In the genomic region with DNA sequence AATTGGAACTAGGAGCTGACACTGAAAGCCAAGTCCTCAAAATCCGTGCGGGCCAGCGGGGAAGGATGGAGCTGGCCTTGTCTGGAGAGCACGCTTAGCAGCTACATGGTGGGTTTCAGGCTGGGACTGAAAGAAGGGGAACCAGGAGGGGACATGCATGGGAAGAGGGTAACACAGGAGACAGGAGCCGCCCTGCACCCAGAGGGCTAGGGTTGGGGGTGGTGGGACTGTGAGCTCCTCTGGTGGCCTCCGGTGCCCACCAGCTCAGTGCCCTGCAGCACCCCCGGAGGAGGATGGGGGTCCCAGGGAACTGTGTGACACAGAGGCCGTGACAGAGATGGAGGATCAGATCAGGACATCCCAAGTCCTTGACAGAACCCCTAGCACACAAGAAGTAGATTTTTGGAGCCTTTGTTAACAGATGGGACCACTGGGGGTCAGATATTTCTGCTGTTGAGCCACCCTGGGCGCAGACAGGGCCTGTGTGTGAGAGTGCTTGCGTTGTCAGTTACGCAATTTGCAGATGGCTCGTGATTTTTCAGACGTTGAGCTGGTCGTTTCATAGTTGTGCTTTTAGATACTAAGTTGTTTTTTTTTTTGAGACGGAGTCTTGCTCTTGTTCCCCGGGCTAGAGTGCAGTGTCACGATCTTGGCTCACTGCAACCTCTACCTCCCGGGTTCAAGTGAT, we compare ENCODE assay signal across 14 cellular contexts. TPM values are rescaled to one million over a fixed set of nuclear protein-coding genes. Genes with fewer than 3 reads are reported as not detected.
DNase-seq lines count a peak whose midpoint lies in the region; ATAC-seq and TF ChIP-seq lines count a peak whose summit lies in the region.
"Had no signal": no experiment of that assay in that cellular context is flagged by ENCODE, and none has a peak within 500 bp of the region (broad histone marks: within the 10 kb centered on the region; RNA-seq: fewer than 3 reads in every experiment).

No MANE protein-coding gene starts in this region.

- H3K27ac Mint-ChIP-seq in brain = peak overlapping the region in 4 of 5 experiments; percentile 1 to 64 (median 8)
- H3K27ac Mint-ChIP-seq: activated naive CD8-positive, alpha-beta T cell treated with anti-CD3 and anti-CD28 coated beads for 36 hours had no signal

- peaks cover 0 to 4% (median 0%) of the 10 kb centered on the region in 5 experiments for H3K9me3 Mint-ChIP-seq in brain
- H3K9me3 Mint-ChIP-seq: activated naive CD8-positive, alpha-beta T cell treated with anti-CD3 and anti-CD28 coated beads for 36 hours had no signal

- no peaks in the 10 kb centered on the region for H3K4me1 ChIP-seq in right lobe of liver
- peaks cover 0 to 37% (median 16%) of the 10 kb centered on the region in 4 donors for H3K4me1 ChIP-seq in tibial nerve

- peak; percentile 10 for TF ChIP-seq CTCF in NB4 (IDR thresholded peaks at IDR 0.05; ENCODE audit: low read depth, low read length)
- no peak for TF ChIP-seq CTCF in brain (conservative IDR thresholded peaks at IDR 0.05)
- no peak for TF ChIP-seq CTCF in right lobe of liver (IDR thresholded peaks at IDR 0.05)
- TF ChIP-seq CTCF in tibial nerve (IDR thresholded peaks at IDR 0.05) = no peak

- 38% methylated on average over 10 of the region's 18 CpGs for WGBS in right lobe of liver (ENCODE audit: insufficient coverage, low coverage, low lambda C conversion rate, missing lambda C conversion rate)
- 76 to 78% methylated on average over 18 of the region's 18 CpGs for WGBS in tibial nerve, 2 donors

- TF ChIP-seq EP300 in tibial nerve (IDR thresholded peaks at IDR 0.05) = peak; percentile 64 to 72

- intact Hi-C loops in right lobe of liver (cut with DNase I) = no loop called here

- TF ChIP-seq POLR2A in NB4 (IDR thresholded peaks at IDR 0.05; ENCODE audit: extremely low read depth, insufficient read length) (no peak), right lobe of liver (IDR thresholded peaks at IDR 0.05) (no peak), tibial nerve (IDR thresholded peaks at IDR 0.05) (no peak)

- ATAC-seq in right lobe of liver (peak; percentile 35 to 69 (median 56)), GM19395 (IDR thresholded peaks at IDR 0.05; ENCODE audit: unreplicated experiment) (no peak), HG02610 (IDR thresholded peaks at IDR 0.05; ENCODE audit: unreplicated experiment) (no peak)

- H3K27ac ChIP-seq in right lobe of liver (peak overlapping the region in 1 of 3 donors; percentile 16), tibial nerve (peak overlapping the region in 2 of 4 donors; percentile 63 to 74)
- H3K27ac ChIP-seq: colonic mucosa had no signal

- H3K36me3 ChIP-seq in right lobe of liver (no peaks in the 10 kb centered on the region), tibial nerve (no peaks in the 10 kb centered on the region)
- H3K36me3 ChIP-seq: colonic mucosa, sigmoid colon had no signal

- DNase-seq in NB4 (ENCODE audit: low read depth) = peak; percentile 91
- peak in 1 of 3 donors; percentile 48 for DNase-seq in right lobe of liver
- DNase-seq in tibial nerve (ENCODE audit: low spot score in 2 of 2) = peak in 1 of 2 donors; percentile 74
- no peak for DNase-seq in NCI-H2107 treated with DMSO at 0.1 percent for 48 hours (lab: John Stamatoyannopoulos, UW; ENCODE audit: unreplicated experiment)
- no peak for DNase-seq in stimulated activated CD4-positive, alpha-beta T cell treated with anti-CD3 and anti-CD28 coated beads, Interleukin-2, amount 100 ng/mL, for 24 hours
- DNase-seq: activated naive CD8-positive, alpha-beta T cell treated with anti-CD3 and anti-CD28 coated beads for 36 hours; colonic mucosa; NCI-H187; NCI-H748 treated with DMSO at 0.1 percent for 48 hours; SHP77; sigmoid colon had no signal

- H3K4me1 Mint-ChIP-seq in brain = peaks cover 6% of the 10 kb centered on the region

- no peak overlapping the region for H3K4me3 Mint-ChIP-seq in brain
- H3K4me3 Mint-ChIP-seq: activated naive CD8-positive, alpha-beta T cell treated with anti-CD3 and anti-CD28 coated beads for 36 hours had no signal

- H3K36me3 Mint-ChIP-seq in brain = peaks cover 3% of the 10 kb centered on the region
- H3K36me3 Mint-ChIP-seq: activated naive CD8-positive, alpha-beta T cell treated with anti-CD3 and anti-CD28 coated beads for 36 hours had no signal

- peaks cover 4% of the 10 kb centered on the region for H3K27me3 Mint-ChIP-seq in brain

- H3K9me3 ChIP-seq in right lobe of liver = no peaks in the 10 kb centered on the region
- no peaks in the 10 kb centered on the region for H3K9me3 ChIP-seq in tibial nerve
- H3K9me3 ChIP-seq: colonic mucosa, sigmoid colon had no signal

- H3K4me3 ChIP-seq in NB4 (ENCODE audit: low read depth, low read length) = peak overlapping the region; percentile 29
- H3K4me3 ChIP-seq in right lobe of liver = no peak overlapping the region
- no peak overlapping the region for H3K4me3 ChIP-seq in tibial nerve
- H3K4me3 ChIP-seq: colonic mucosa, sigmoid colon had no signal

- H3K27me3 ChIP-seq in right lobe of liver (no peaks in the 10 kb centered on the region), tibial nerve (no peaks in the 10 kb centered on the region)
- H3K27me3 ChIP-seq: colonic mucosa, sigmoid colon had no signal

RNA-seq across cellular contexts. Expression of gene GRAMD4, which starts 21.3 kb away (rescaled TPM):
- 12.6 TPM for polyA plus RNA-seq in brain (ENCODE audit: insufficient read depth, low read depth, low replicate concordance)
- total RNA-seq in right lobe of liver (10 to 100 TPM; 29.7 to 72.0 (median 34.8) TPM), tibial nerve (100 to 1,000 TPM in 1 of 4 donors, 10 to 100 TPM in 3; 18.2 to 299 (median 54.3) TPM)

Comparison
In these comparisons a context has a peak if more than half of its experiments do, and no peak if none do; other contexts are left out.
1. ATAC-seq: peak in right lobe of liver (4 of 4); none in GM19395 (single experiment) and HG02610 (single experiment).